Comparison of ENCODE assay signal across 8 cellular contexts in genomic region chr22:19523240-19524169, GRCh38. TPM values are rescaled to one million over a fixed set of nuclear protein-coding genes. Genes with fewer than 3 reads are reported as not detected.
A peak's percentile ranks its signal among the peaks of the same experiment; 100 is the strongest.
DNase-seq lines count a peak whose midpoint lies in the region; ATAC-seq, FAIRE-seq and TF ChIP-seq lines count a peak whose summit lies in the region.

No MANE protein-coding gene starts in this region.

- H3K27ac Mint-ChIP-seq in activated CD4-positive, alpha-beta T cell treated with anti-CD3 and anti-CD28 coated beads for 36 hours, result no peak overlapping the region
- H3K27ac Mint-ChIP-seq in activated T-helper 1 cell treated with anti-CD3 and anti-CD28 coated beads, Interleukin-12 subunit alpha, Interleukin-12 subunit beta, Interleukin-2, Interleukin-4 antibody, amounts not matched to agents 30 ng/mL and 10 ng/mL and 1 ng/mL, durations not matched to agents 14 hours and 24 hours and 36 hours, result peak overlapping the region; percentile 23

- H3K27ac ChIP-seq in PC-3 (ENCODE audit: low read length), result no peak overlapping the region

- no peaks in the 10 kb centered on the region for H3K9me3 Mint-ChIP-seq in activated CD4-positive, alpha-beta T cell treated with anti-CD3 and anti-CD28 coated beads for 36 hours (ENCODE audit: low read depth)
- H3K9me3 Mint-ChIP-seq in activated T-helper 1 cell treated with anti-CD3 and anti-CD28 coated beads, Interleukin-12 subunit alpha, Interleukin-12 subunit beta, Interleukin-2, Interleukin-4 antibody, amounts not matched to agents 30 ng/mL and 10 ng/mL and 1 ng/mL, durations not matched to agents 14 hours and 24 hours and 36 hours, result no peaks in the 10 kb centered on the region

- peak overlapping the region; percentile 19 for H3K4me3 Mint-ChIP-seq in activated CD4-positive, alpha-beta T cell treated with anti-CD3 and anti-CD28 coated beads for 36 hours
- H3K4me3 Mint-ChIP-seq in activated T-helper 1 cell treated with anti-CD3 and anti-CD28 coated beads, Interleukin-12 subunit alpha, Interleukin-12 subunit beta, Interleukin-2, Interleukin-4 antibody, amounts not matched to agents 30 ng/mL and 10 ng/mL and 1 ng/mL, durations not matched to agents 14 hours and 24 hours and 36 hours, result peak overlapping the region; percentile 78

- DNase-seq in activated CD4-positive, alpha-beta T cell treated with anti-CD3 and anti-CD28 coated beads for 36 hours, result peak; percentile 46
- no peak for DNase-seq in activated CD4-positive, alpha-beta T cell treated with anti-CD3 and anti-CD28 coated beads, Interleukin-2, amount 50 U/mL, for 4 hours
- DNase-seq in activated T-helper 1 cell treated with anti-CD3 and anti-CD28 coated beads, Interleukin-12 subunit alpha, Interleukin-12 subunit beta, Interleukin-2, Interleukin-4 antibody, amounts not matched to agents 30 ng/mL and 10 ng/mL and 1 ng/mL, durations not matched to agents 14 hours and 24 hours and 36 hours (ENCODE audit: low spot score), result peak; percentile 24
- DNase-seq in left cardiac atrium (no peak), skeletal muscle cell (ENCODE audit: low read depth) (no peak), PC-3 (no peak), D721Med (ENCODE audit: insufficient read length, low spot score) (no peak)

- no peak overlapping the region for H3K9ac ChIP-seq in PC-3 (ENCODE audit: low read length)

- H3K4me3 ChIP-seq in skeletal muscle cell (ENCODE audit: low read depth, low read length), result peak overlapping the region; percentile 41
- no peak overlapping the region for H3K4me3 ChIP-seq in PC-3 (ENCODE audit: low read length)

- no peaks in the 10 kb centered on the region for H3K79me2 ChIP-seq in PC-3 (ENCODE audit: low read length)

- H3F3A ChIP-seq in PC-3 (ENCODE audit: low read length, unreplicated experiment), result no peaks in the 10 kb centered on the region

- no peaks in the 10 kb centered on the region for H3K36me3 ChIP-seq in PC-3 (ENCODE audit: low read depth, low read length)

- no peak overlapping the region for H3K4me2 ChIP-seq in PC-3 (ENCODE audit: low read length)

- peaks cover 12% of the 10 kb centered on the region for H3K36me3 Mint-ChIP-seq in activated CD4-positive, alpha-beta T cell treated with anti-CD3 and anti-CD28 coated beads for 36 hours (ENCODE audit: low read depth)
- peaks cover 1% of the 10 kb centered on the region for H3K36me3 Mint-ChIP-seq in activated T-helper 1 cell treated with anti-CD3 and anti-CD28 coated beads, Interleukin-12 subunit alpha, Interleukin-12 subunit beta, Interleukin-2, Interleukin-4 antibody, amounts not matched to agents 30 ng/mL and 10 ng/mL and 1 ng/mL, durations not matched to agents 14 hours and 24 hours and 36 hours (ENCODE audit: low read depth)

- peaks cover 26% of the 10 kb centered on the region for H3K27me3 Mint-ChIP-seq in activated CD4-positive, alpha-beta T cell treated with anti-CD3 and anti-CD28 coated beads for 36 hours
- peaks cover 15% of the 10 kb centered on the region for H3K27me3 Mint-ChIP-seq in activated T-helper 1 cell treated with anti-CD3 and anti-CD28 coated beads, Interleukin-12 subunit alpha, Interleukin-12 subunit beta, Interleukin-2, Interleukin-4 antibody, amounts not matched to agents 30 ng/mL and 10 ng/mL and 1 ng/mL, durations not matched to agents 14 hours and 24 hours and 36 hours (ENCODE audit: insufficient read depth)

- POLR2A ChIA-PET in activated CD4-positive, alpha-beta T cell treated with anti-CD3 and anti-CD28 coated beads for 36 hours (lab: Charles Lee), result no interaction called here
- POLR2A ChIA-PET in PC-3 (lab: Charles Lee; ENCODE audit: unreplicated experiment), result no interaction called here

- H3K9me3 ChIP-seq in PC-3 (ENCODE audit: low read length), result no peaks in the 10 kb centered on the region

- CTCF ChIA-PET in activated CD4-positive, alpha-beta T cell treated with anti-CD3 and anti-CD28 coated beads for 36 hours (lab: Charles Lee), result interaction anchor here (0.6 to 1.6 kb wide), 2 partner anchors 53 to 107 kb away, joined by 4 to 8 read pairs; no protein-coding TSS in a partner anchor
- CTCF ChIA-PET in PC-3 (lab: Charles Lee), result no interaction called here

- no TSS peak for BruUV-seq in PC-3 (replicated peaks; lab: Mats Ljungman, UMichigan)

- H3K4me1 Mint-ChIP-seq in activated CD4-positive, alpha-beta T cell treated with anti-CD3 and anti-CD28 coated beads for 36 hours, result peaks cover 5% of the 10 kb centered on the region
- H3K4me1 Mint-ChIP-seq in activated T-helper 1 cell treated with anti-CD3 and anti-CD28 coated beads, Interleukin-12 subunit alpha, Interleukin-12 subunit beta, Interleukin-2, Interleukin-4 antibody, amounts not matched to agents 30 ng/mL and 10 ng/mL and 1 ng/mL, durations not matched to agents 14 hours and 24 hours and 36 hours (ENCODE audit: low read depth), result peaks cover 7% of the 10 kb centered on the region

- no peak for TF ChIP-seq CTCF in PC-3 (conservative IDR thresholded peaks at IDR 0.05; ENCODE audit: low read depth, low read length)
- TF ChIP-seq CTCF in D721Med (IDR thresholded peaks at IDR 0.05; ENCODE audit: insufficient read depth, missing control alignments), result no peak

- H3K4me1 ChIP-seq in PC-3 (ENCODE audit: insufficient read depth, low read length), result peaks cover 11% of the 10 kb centered on the region

- H3K27me3 ChIP-seq in PC-3 (ENCODE audit: low read length), result no peaks in the 10 kb centered on the region

- H3K9me2 ChIP-seq in PC-3 (replicated peaks; ENCODE audit: low read length), result no peaks in the 10 kb centered on the region

- intact Hi-C loops in activated CD4-positive, alpha-beta T cell treated with anti-CD3 and anti-CD28 coated beads for 36 hours (cut with DNase I, micrococcal nuclease), result loop anchor here (1.0 to 5.0 kb wide), 2 partner anchors 107 to 109 kb away; no protein-coding TSS in a partner anchor
- intact Hi-C loops in activated T-helper 1 cell treated with anti-CD3 and anti-CD28 coated beads, Interleukin-12 subunit alpha, Interleukin-12 subunit beta, Interleukin-2, Interleukin-4 antibody, amounts not matched to agents 30 ng/mL and 10 ng/mL and 1 ng/mL, durations not matched to agents 14 hours and 24 hours and 36 hours (cut with micrococcal nuclease), result no loop called here
- intact Hi-C loops in left cardiac atrium (cut with DNase I), result loop anchor here (10.0 kb wide), 2 partner anchors 51 to 101 kb away; no protein-coding TSS in a partner anchor
- intact Hi-C loops in PC-3 (cut with micrococcal nuclease), result no loop called here

- FAIRE-seq in D721Med (lab: Jason Lieb, UNC), result no peak

- ATAC-seq in activated CD4-positive, alpha-beta T cell treated with anti-CD3 and anti-CD28 coated beads for 36 hours, result peak; percentile 60
- ATAC-seq in left cardiac atrium, result peak; percentile 1 to 3
- ATAC-seq in PC-3, result no peak
- ATAC-seq in GM21423 (IDR thresholded peaks at IDR 0.05; ENCODE audit: unreplicated experiment), result no peak

- H4K20me1 ChIP-seq in PC-3 (ENCODE audit: low read length), result no peaks in the 10 kb centered on the region

- no peak overlapping the region for H2AFZ ChIP-seq in PC-3 (ENCODE audit: low read length)

RNA-seq across cellular contexts. Expression of gene CLDN5, which starts 0.7 kb away (rescaled TPM):
- total RNA-seq in activated CD4-positive, alpha-beta T cell treated with anti-CD3 and anti-CD28 coated beads for 36 hours, result not detected
- 0.47 and 0.76 TPM in 2 replicates for total RNA-seq in activated T-helper 1 cell treated with anti-CD3 and anti-CD28 coated beads, Interleukin-12 subunit alpha, Interleukin-12 subunit beta, Interleukin-2, Interleukin-4 antibody, amounts not matched to agents 30 ng/mL and 10 ng/mL and 1 ng/mL, durations not matched to agents 14 hours and 24 hours and 36 hours
- total RNA-seq in left cardiac atrium, result 10 to 100 TPM; 23.3 to 42.1 TPM
- total RNA-seq in PC-3 (2014; rRNA removed), result 0.47 TPM in 1 of 2 replicates, not detected in the other

RNA-seq across cellular contexts. Expression of gene CDC45, which starts 43.8 kb away (rescaled TPM):
- 100 to 1,000 TPM; 103 to 111 TPM for total RNA-seq in activated CD4-positive, alpha-beta T cell treated with anti-CD3 and anti-CD28 coated beads for 36 hours
- total RNA-seq in activated T-helper 1 cell treated with anti-CD3 and anti-CD28 coated beads, Interleukin-12 subunit alpha, Interleukin-12 subunit beta, Interleukin-2, Interleukin-4 antibody, amounts not matched to agents 30 ng/mL and 10 ng/mL and 1 ng/mL, durations not matched to agents 14 hours and 24 hours and 36 hours, result 104 and 116 TPM in 2 replicates
- total RNA-seq in left cardiac atrium, result 1 to 10 TPM in 1 of 2 donors, under 1 TPM in 1; 0.34 to 2.1 TPM
- total RNA-seq in PC-3 (2014; rRNA removed), result 70.9 and 77.1 TPM in 2 replicates

RNA-seq across cellular contexts. Expression of gene UFD1, which starts 44.5 kb away (rescaled TPM):
- total RNA-seq in activated CD4-positive, alpha-beta T cell treated with anti-CD3 and anti-CD28 coated beads for 36 hours, result 100 to 1,000 TPM in 1 of 2 experiments, 10 to 100 TPM in 1; 78.4 to 109 TPM
- 88.2 and 108 TPM in 2 replicates for total RNA-seq in activated T-helper 1 cell treated with anti-CD3 and anti-CD28 coated beads, Interleukin-12 subunit alpha, Interleukin-12 subunit beta, Interleukin-2, Interleukin-4 antibody, amounts not matched to agents 30 ng/mL and 10 ng/mL and 1 ng/mL, durations not matched to agents 14 hours and 24 hours and 36 hours
- total RNA-seq in left cardiac atrium (10 to 100 TPM; 43.8 to 46.9 TPM), PC-3 (2014; rRNA removed) (92.6 and 95.7 TPM in 2 replicates)

Comparison
In these comparisons a context has a peak if more than half of its experiments do, and no peak if none do; other contexts are left out.
1. DNase-seq: peak in activated CD4-positive, alpha-beta T cell treated with anti-CD3 and anti-CD28 coated beads for 36 hours (single experiment) and activated T-helper 1 cell treated with anti-CD3 and anti-CD28 coated beads, Interleukin-12 subunit alpha, Interleukin-12 subunit beta, Interleukin-2, Interleukin-4 antibody, amounts not matched to agents 30 ng/mL and 10 ng/mL and 1 ng/mL, durations not matched to agents 14 hours and 24 hours and 36 hours (single experiment); none in activated CD4-positive, alpha-beta T cell treated with anti-CD3 and anti-CD28 coated beads, Interleukin-2, amount 50 U/mL, for 4 hours (0 of 2), left cardiac atrium (single experiment), skeletal muscle cell (single experiment), PC-3 (single experiment) and D721Med (single experiment).
2. ATAC-seq: peak in activated CD4-positive, alpha-beta T cell treated with anti-CD3 and anti-CD28 coated beads for 36 hours (single experiment) and left cardiac atrium (2 of 2); none in PC-3 (single experiment) and GM21423 (single experiment).
3. RNA of gene CLDN5, which starts 0.7 kb away (total RNA-seq): 23.3 to 42.1 TPM in left cardiac atrium; 0.47 TPM in PC-3, 0.47 to 0.76 TPM in activated T-helper 1 cell treated with anti-CD3 and anti-CD28 coated beads, Interleukin-12 subunit alpha, Interleukin-12 subunit beta, Interleukin-2, Interleukin-4 antibody, amounts not matched to agents 30 ng/mL and 10 ng/mL and 1 ng/mL, durations not matched to agents 14 hours and 24 hours and 36 hours and not detected in activated CD4-positive, alpha-beta T cell treated with anti-CD3 and anti-CD28 coated beads for 36 hours; every median in the first group is over 10 times any median in the second.
4. RNA of gene CDC45, which starts 43.8 kb away (total RNA-seq): 103 to 111 TPM in activated CD4-positive, alpha-beta T cell treated with anti-CD3 and anti-CD28 coated beads for 36 hours, 104 to 116 TPM in activated T-helper 1 cell treated with anti-CD3 and anti-CD28 coated beads, Interleukin-12 subunit alpha, Interleukin-12 subunit beta, Interleukin-2, Interleukin-4 antibody, amounts not matched to agents 30 ng/mL and 10 ng/mL and 1 ng/mL, durations not matched to agents 14 hours and 24 hours and 36 hours and 70.9 to 77.1 TPM in PC-3; 0.34 to 2.1 TPM in left cardiac atrium; every median in the first group is over 10 times any median in the second.
5. intact Hi-C loops: an anchor here in activated CD4-positive, alpha-beta T cell treated with anti-CD3 and anti-CD28 coated beads for 36 hours (1.0 to 5.0 kb wide) and left cardiac atrium (10.0 kb wide); none called in activated T-helper 1 cell treated with anti-CD3 and anti-CD28 coated beads, Interleukin-12 subunit alpha, Interleukin-12 subunit beta, Interleukin-2, Interleukin-4 antibody, amounts not matched to agents 30 ng/mL and 10 ng/mL and 1 ng/mL, durations not matched to agents 14 hours and 24 hours and 36 hours and PC-3.